ENCODE assay signal across 10 cellular contexts in the genomic region with DNA sequence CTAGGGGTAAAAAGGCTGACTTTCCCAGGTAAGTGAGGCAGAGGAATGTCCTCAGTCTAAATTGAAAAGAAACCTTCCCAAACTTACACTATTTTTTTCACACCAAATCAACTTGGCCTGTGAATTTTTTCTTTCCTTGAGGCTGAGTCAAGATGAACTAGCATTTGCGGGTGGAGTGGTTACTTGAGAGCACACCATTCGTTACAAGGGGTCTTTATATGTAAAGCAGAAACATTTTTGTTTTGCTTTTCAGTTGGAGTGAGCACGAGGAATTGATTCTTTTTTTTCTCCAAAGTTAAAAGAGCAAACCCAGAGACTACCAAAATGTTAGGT. TPM values are rescaled to one million over a fixed set of nuclear protein-coding genes. Genes with fewer than 3 reads are reported as not detected.
A peak's percentile ranks its signal among the peaks of the same experiment; 100 is the strongest.
DNase-seq lines count a peak whose midpoint lies in the region; ATAC-seq and TF ChIP-seq lines count a peak whose summit lies in the region.
"Had no signal": no experiment of that assay in that cellular context is flagged by ENCODE, and none has a peak within 500 bp of the region (broad histone marks: within the 10 kb centered on the region; RNA-seq: fewer than 3 reads in every experiment).

No MANE protein-coding gene starts in this region.

- H3K4me3 ChIP-seq in cardiac muscle cell (peak overlapping the region; percentile 13), dorsolateral prefrontal cortex (peak overlapping the region in 40 of 59 donors; percentile 18 to 67 (median 48)), uterus (peak overlapping the region in 1 of 2 donors; percentile 20)

- TF ChIP-seq CTCF in cardiac muscle cell (IDR thresholded peaks at IDR 0.05; ENCODE audit: low read depth, low read length) (no peak), dorsolateral prefrontal cortex (IDR thresholded peaks at IDR 0.05 in 54 of 56, conservative IDR thresholded peaks at IDR 0.05 in 2 of 56; ENCODE audit: low read depth in 1 of 56, partially characterized antibody in 56 of 56) (no peak), nephron (IDR thresholded peaks at IDR 0.05; ENCODE audit: unreplicated experiment in 3 of 3) (no peak), uterus (IDR thresholded peaks at IDR 0.05) (no peak)

- H3K27me3 Mint-ChIP-seq in nephron (ENCODE audit: low read depth), result no peaks in the 10 kb centered on the region

- peaks cover 67% of the 10 kb centered on the region for H3K4me1 Mint-ChIP-seq in nephron

- intact Hi-C loops in Right ventricle myocardium superior (cut with DNase I), result no loop called here
- intact Hi-C loops in dorsolateral prefrontal cortex (cut with DNase I), result no loop called here
- intact Hi-C loops in uterus (cut with DNase I; ENCODE audit: low total_unique reads), result no loop called here

- H3K9me3 ChIP-seq in cardiac muscle cell (ENCODE audit: low read depth) (no peaks in the 10 kb centered on the region), uterus (no peaks in the 10 kb centered on the region)

- peak overlapping the region; percentile 60 to 71 (median 64) for H3K4me3 Mint-ChIP-seq in nephron

- peak overlapping the region; percentile 93 to 98 (median 96) for H3K27ac Mint-ChIP-seq in nephron

- H3K36me3 ChIP-seq in cardiac muscle cell, result no peaks in the 10 kb centered on the region
- H3K36me3 ChIP-seq in uterus, result no peaks in the 10 kb centered on the region

- H3K27me3 ChIP-seq in cardiac muscle cell, result no peaks in the 10 kb centered on the region
- no peaks in the 10 kb centered on the region for H3K27me3 ChIP-seq in dorsolateral prefrontal cortex
- no peaks in the 10 kb centered on the region for H3K27me3 ChIP-seq in uterus

- ATAC-seq in Right ventricle myocardium superior (ENCODE audit: poor library complexity), result no peak
- no peak for ATAC-seq in HG03175 (IDR thresholded peaks at IDR 0.05; ENCODE audit: unreplicated experiment)

- no peak for TF ChIP-seq POLR2A in uterus (IDR thresholded peaks at IDR 0.05)

- H3K9me3 Mint-ChIP-seq in nephron, result no peaks in the 10 kb centered on the region

- peak in 1 of 2 donors; percentile 20 for DNase-seq in cardiac muscle cell (ENCODE audit: low read depth in 1 of 2, low spot score in 1 of 2)
- no peak for DNase-seq in Right ventricle myocardium superior
- DNase-seq in dorsolateral prefrontal cortex, result no peak
- no peak for DNase-seq in uterus
- no peak for DNase-seq in EL
- no peak for DNase-seq in HPDE6-E6E7 (ENCODE audit: extremely low spot score)
- DNase-seq: activated CD4-positive, alpha-beta T cell treated with anti-CD3 and anti-CD28 coated beads, Interleukin-2, amount 50 U/mL, for 4 hours; stimulated activated CD4-positive, alpha-beta T cell treated with anti-CD3 and anti-CD28 coated beads, Interleukin-2, amount 100 ng/mL, for 24 hours had no signal

- H3K36me3 Mint-ChIP-seq in nephron (ENCODE audit: low read depth), result peaks cover 5% of the 10 kb centered on the region

- H3K4me1 ChIP-seq in cardiac muscle cell (ENCODE audit: low read depth) (peaks cover 29% of the 10 kb centered on the region), uterus (peaks cover 0 to 12% of the 10 kb centered on the region in 2 donors)

- H3K27ac ChIP-seq in cardiac muscle cell, result peak overlapping the region; percentile 98
- peak overlapping the region in 38 of 59 donors; percentile 4 to 85 (median 70) for H3K27ac ChIP-seq in dorsolateral prefrontal cortex
- peak overlapping the region; percentile 67 to 86 for H3K27ac ChIP-seq in uterus

RNA-seq across cellular contexts. Expression of gene MAML2, which starts 36.4 kb away (rescaled TPM):
- 6.3 and 8.2 TPM in 2 replicates for total RNA-seq in cardiac muscle cell
- polyA plus RNA-seq in cardiac muscle cell, result 1.1 and 5.5 TPM in 2 replicates
- 4.5 TPM for total RNA-seq in Right ventricle myocardium superior
- 10 to 100 TPM in 64 of 120 experiments, 1 to 10 TPM in 56; 4.9 to 21.8 (median 10.2) TPM for total RNA-seq in dorsolateral prefrontal cortex
- 10 to 100 TPM in 3 of 4 donors, 1 to 10 TPM in 1; 8.2 to 35.9 (median 19.8) TPM for total RNA-seq in uterus
